In genomic region chr1:65002508-65003315, GRCh38 we compare ENCODE assay signal across 8 cellular contexts.
DNase-seq lines count a peak whose midpoint lies in the region; ATAC-seq and TF ChIP-seq lines count a peak whose summit lies in the region.

No MANE protein-coding gene starts in this region.

- DNase-seq in NCI-H2227 treated with DMSO at 0.1 percent for 48 hours (lab: John Stamatoyannopoulos, UW) (peak; percentile 66), activated T-cell treated with anti-CD3 and anti-CD28 coated beads for 24 hours (ENCODE audit: low read depth) (peak; percentile 53), epithelial cell of esophagus (ENCODE audit: low read depth) (peak; percentile 89), middle frontal gyrus (ENCODE audit: extremely low spot score, low spot score) (peak; percentile 35), AML-193 (lab: John Stamatoyannopoulos, UW) (no peak)
- DNase-seq in stimulated activated CD8-positive, alpha-beta memory T cell treated with anti-CD3 and anti-CD28 coated beads, Interleukin-15, amount 100 ng/mL, for 4 hours (ENCODE audit: low read depth in 2 of 2): peak; percentile 32 to 63

- TF ChIP-seq CTCF in epithelial cell of esophagus (IDR thresholded peaks at IDR 0.05; ENCODE audit: insufficient read depth, low read depth, low read length, missing control alignments): no peak

- peak; percentile 87 for ATAC-seq in HG02588 (IDR thresholded peaks at IDR 0.05; ENCODE audit: unreplicated experiment)

- H3K4me3 ChIP-seq in GM08714 (ENCODE audit: low read length) (peak overlapping the region; percentile 45; the same call in 1 of the 2 replicates), epithelial cell of esophagus (ENCODE audit: low read length) (peak overlapping the region; percentile 59)

Comparison
In these comparisons a context has a peak if more than half of its experiments do, and no peak if none do; other contexts are left out.
1. DNase-seq: peak in NCI-H2227 treated with DMSO at 0.1 percent for 48 hours (single experiment), activated T-cell treated with anti-CD3 and anti-CD28 coated beads for 24 hours (single experiment), epithelial cell of esophagus (single experiment), middle frontal gyrus (single experiment) and stimulated activated CD8-positive, alpha-beta memory T cell treated with anti-CD3 and anti-CD28 coated beads, Interleukin-15, amount 100 ng/mL, for 4 hours (2 of 2); none in AML-193 (0 of 2).